Comparison of ENCODE assay signal across 13 cellular contexts in the genomic region with DNA sequence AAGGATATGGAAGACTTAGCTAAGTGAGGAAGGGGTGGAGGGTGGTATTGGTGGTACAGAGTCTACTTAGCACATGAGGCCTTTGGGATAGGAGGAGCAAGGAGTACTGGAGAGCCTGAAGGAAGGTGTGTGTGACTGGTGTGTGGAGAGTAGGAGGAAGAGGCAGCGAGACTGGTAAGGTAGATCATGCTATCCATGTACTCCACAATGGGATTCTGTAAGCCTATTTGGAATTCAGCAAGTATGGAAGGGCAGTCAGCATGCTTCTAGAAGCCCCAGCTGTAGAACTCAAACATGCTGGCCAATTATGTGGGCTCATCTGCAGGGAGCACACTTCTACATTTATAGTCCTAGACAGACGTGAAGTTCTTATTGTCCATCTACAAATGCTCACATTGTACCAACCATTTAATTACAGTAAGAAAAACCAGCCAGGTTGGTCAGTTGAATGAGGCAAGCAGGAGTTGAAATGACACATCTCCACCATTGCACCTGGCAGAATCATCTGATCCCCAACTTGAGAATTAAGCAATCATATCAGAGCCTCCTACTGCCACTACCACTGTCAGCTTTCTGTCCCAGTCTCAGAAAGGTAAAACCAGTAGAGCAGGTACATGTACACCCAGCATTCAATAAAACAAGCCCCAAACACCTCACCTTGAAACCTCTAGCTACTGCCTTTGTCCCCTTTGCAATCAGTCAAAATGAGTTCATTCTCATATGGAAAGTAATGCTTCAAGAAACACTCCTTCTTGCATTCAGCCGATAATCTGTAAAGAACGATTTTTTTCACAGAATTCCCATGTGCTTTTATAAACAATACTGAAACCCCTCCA.
A peak's percentile ranks its signal among the peaks of the same experiment; 100 is the strongest.
DNase-seq lines count a peak whose midpoint lies in the region; ATAC-seq, FAIRE-seq and TF ChIP-seq lines count a peak whose summit lies in the region.
"Had no signal": no experiment of that assay in that cellular context is flagged by ENCODE, and none has a peak within 500 bp of the region (broad histone marks: within the 10 kb centered on the region; RNA-seq: fewer than 3 reads in every experiment).

No MANE protein-coding gene starts in this region.

- intact Hi-C loops in upper lobe of right lung (cut with DNase I), result no loop called here

- peaks cover 11% of the 10 kb centered on the region for H3K4me1 Mint-ChIP-seq in activated naive CD8-positive, alpha-beta T cell treated with anti-CD3 and anti-CD28 coated beads, Interleukin-2, amount 50 U/mL, for 24 hours
- peaks cover 3% of the 10 kb centered on the region for H3K4me1 Mint-ChIP-seq in activated naive CD8-positive, alpha-beta T cell treated with anti-CD3 and anti-CD28 coated beads for 36 hours
- peaks cover 8% of the 10 kb centered on the region for H3K4me1 Mint-ChIP-seq in astrocyte (ENCODE audit: low read depth, unreplicated experiment)

- DNase-seq in activated naive CD8-positive, alpha-beta T cell treated with anti-CD3 and anti-CD28 coated beads, Interleukin-2, amount 50 U/mL, for 24 hours, result no peak
- no peak for DNase-seq in activated naive CD8-positive, alpha-beta T cell treated with anti-CD3 and anti-CD28 coated beads for 36 hours
- no peak for DNase-seq in astrocyte (ENCODE audit: low read depth)
- DNase-seq in upper lobe of right lung, result no peak
- no peak for DNase-seq in activated gamma-delta T cell (lab: John Stamatoyannopoulos, UW)
- DNase-seq in dermis blood vessel endothelial cell, result no peak
- DNase-seq in amygdala (lab: John Stamatoyannopoulos, UW), result no peak
- DNase-seq: activated effector memory CD4-positive, alpha-beta T cell treated with Interleukin-2 at 50 U/mL for 16 hours; endodermal cell; kidney glomerular epithelial cell; NCI-H524; stimulated activated CD8-positive, alpha-beta memory T cell treated with anti-CD3 and anti-CD28 coated beads, Interleukin-4, amount 100 ng/mL, for 48 hours had no signal

- no peak overlapping the region for H3K4me3 Mint-ChIP-seq in activated naive CD8-positive, alpha-beta T cell treated with anti-CD3 and anti-CD28 coated beads, Interleukin-2, amount 50 U/mL, for 24 hours
- no peak overlapping the region for H3K4me3 Mint-ChIP-seq in activated naive CD8-positive, alpha-beta T cell treated with anti-CD3 and anti-CD28 coated beads for 36 hours
- peak overlapping the region; percentile 31 for H3K4me3 Mint-ChIP-seq in astrocyte (ENCODE audit: unreplicated experiment)
- H3K4me3 Mint-ChIP-seq: endodermal cell had no signal

- H2AFZ ChIP-seq in astrocyte (ENCODE audit: low read depth, low read length), result no peak overlapping the region

- no peaks in the 10 kb centered on the region for H3K9me3 Mint-ChIP-seq in activated naive CD8-positive, alpha-beta T cell treated with anti-CD3 and anti-CD28 coated beads, Interleukin-2, amount 50 U/mL, for 24 hours
- H3K9me3 Mint-ChIP-seq in activated naive CD8-positive, alpha-beta T cell treated with anti-CD3 and anti-CD28 coated beads for 36 hours, result no peaks in the 10 kb centered on the region
- H3K9me3 Mint-ChIP-seq in astrocyte (ENCODE audit: unreplicated experiment), result no peaks in the 10 kb centered on the region
- H3K9me3 Mint-ChIP-seq: endodermal cell had no signal

- H3K9me3 ChIP-seq in astrocyte (ENCODE audit: insufficient read depth, low read depth, low read length) (no peaks in the 10 kb centered on the region), upper lobe of right lung (no peaks in the 10 kb centered on the region)

- H3K36me3 ChIP-seq in astrocyte (ENCODE audit: insufficient read depth, low read length) (peaks cover 14% of the 10 kb centered on the region), upper lobe of right lung (peaks cover 11% of the 10 kb centered on the region)

- H4K20me1 ChIP-seq in astrocyte (ENCODE audit: insufficient read depth, low read length), result no peaks in the 10 kb centered on the region

- no peaks in the 10 kb centered on the region for H3K4me1 ChIP-seq in astrocyte (ENCODE audit: insufficient read depth, low read length)
- H3K4me1 ChIP-seq in upper lobe of right lung, result no peaks in the 10 kb centered on the region

- H3K27me3 Mint-ChIP-seq in activated naive CD8-positive, alpha-beta T cell treated with anti-CD3 and anti-CD28 coated beads, Interleukin-2, amount 50 U/mL, for 24 hours, result no peaks in the 10 kb centered on the region
- no peaks in the 10 kb centered on the region for H3K27me3 Mint-ChIP-seq in activated naive CD8-positive, alpha-beta T cell treated with anti-CD3 and anti-CD28 coated beads for 36 hours
- no peaks in the 10 kb centered on the region for H3K27me3 Mint-ChIP-seq in astrocyte (ENCODE audit: low read depth, unreplicated experiment)

- H3K27me3 ChIP-seq in astrocyte (ENCODE audit: insufficient read depth, low read length), result no peaks in the 10 kb centered on the region
- H3K27me3 ChIP-seq in upper lobe of right lung, result no peaks in the 10 kb centered on the region

- no peak overlapping the region for H3K9ac ChIP-seq in astrocyte (ENCODE audit: low read length)

- TF ChIP-seq CTCF in astrocyte (IDR thresholded peaks at IDR 0.05; ENCODE audit: insufficient read depth, low read depth, low read length), result no peak
- TF ChIP-seq CTCF in upper lobe of right lung (IDR thresholded peaks at IDR 0.05), result no peak

- peaks cover 10% of the 10 kb centered on the region for H3K36me3 Mint-ChIP-seq in activated naive CD8-positive, alpha-beta T cell treated with anti-CD3 and anti-CD28 coated beads, Interleukin-2, amount 50 U/mL, for 24 hours (ENCODE audit: low read depth)
- peaks cover 7% of the 10 kb centered on the region for H3K36me3 Mint-ChIP-seq in activated naive CD8-positive, alpha-beta T cell treated with anti-CD3 and anti-CD28 coated beads for 36 hours
- peaks cover 15% of the 10 kb centered on the region for H3K36me3 Mint-ChIP-seq in astrocyte (ENCODE audit: low read depth, unreplicated experiment)

- peak; percentile 44 for ATAC-seq in activated naive CD8-positive, alpha-beta T cell treated with anti-CD3 and anti-CD28 coated beads, Interleukin-2, amount 50 U/mL, for 24 hours
- ATAC-seq in HG02973 (IDR thresholded peaks at IDR 0.05; ENCODE audit: unreplicated experiment) (peak; percentile 46), upper lobe of right lung (peak; percentile 18)

- no peak overlapping the region for H3K4me2 ChIP-seq in astrocyte (ENCODE audit: low read length)

- H3K27ac Mint-ChIP-seq in activated naive CD8-positive, alpha-beta T cell treated with anti-CD3 and anti-CD28 coated beads, Interleukin-2, amount 50 U/mL, for 24 hours, result peak overlapping the region; percentile 2
- no peak overlapping the region for H3K27ac Mint-ChIP-seq in activated naive CD8-positive, alpha-beta T cell treated with anti-CD3 and anti-CD28 coated beads for 36 hours
- H3K27ac Mint-ChIP-seq in astrocyte (ENCODE audit: unreplicated experiment), result peak overlapping the region; percentile 6

- no peaks in the 10 kb centered on the region for H3K79me2 ChIP-seq in astrocyte (ENCODE audit: insufficient read depth, low read length)

- H3K4me3 ChIP-seq in astrocyte (ENCODE audit: insufficient read depth, low read depth, low read length), result no peak overlapping the region
- no peak overlapping the region for H3K4me3 ChIP-seq in upper lobe of right lung

- FAIRE-seq in astrocyte (lab: Jason Lieb, UNC), result no peak

- H3K27ac ChIP-seq in astrocyte (ENCODE audit: low read depth, low read length), result no peak overlapping the region
- H3K27ac ChIP-seq in upper lobe of right lung, result no peak overlapping the region
